8 cellular contexts compared by ENCODE assay signal in genomic region chr20:32031007-32031958, GRCh38. TPM values are rescaled to one million over a fixed set of nuclear protein-coding genes. Genes with fewer than 3 reads are reported as not detected.
DNase-seq lines count a peak whose midpoint lies in the region; ATAC-seq and TF ChIP-seq lines count a peak whose summit lies in the region.

No MANE protein-coding gene starts in this region.

- peak; percentile 67 for TF ChIP-seq CTCF in liver (IDR thresholded peaks at IDR 0.05; ENCODE audit: low read depth, low read length, missing input control)

- H3K36me3 ChIP-seq in BLaER1 treated with 17β-estradiol and CSF1 and Interleukin-3, amounts not matched to agents 10 nM and 100 nM = no peaks in the 10 kb centered on the region
- no peaks in the 10 kb centered on the region for H3K36me3 ChIP-seq in liver (ENCODE audit: control insufficient read depth in 4 of 4, insufficient read depth in 3 of 4, low read depth in 1 of 4, low read length in 3 of 4)

- peak; percentile 50 for ATAC-seq in HG03159 (IDR thresholded peaks at IDR 0.05; ENCODE audit: unreplicated experiment)
- ATAC-seq in HG02763 (IDR thresholded peaks at IDR 0.05; ENCODE audit: unreplicated experiment) = no peak

- H3K4me1 Mint-ChIP-seq in activated CD4-positive, alpha-beta T cell treated with anti-CD3 and anti-CD28 coated beads, Interleukin-2, amount 10 ng/mL, durations not matched to agents 24 days and 14 days = no peaks in the 10 kb centered on the region

- H3K27ac Mint-ChIP-seq in activated CD4-positive, alpha-beta T cell treated with anti-CD3 and anti-CD28 coated beads, Interleukin-2, amount 10 ng/mL, durations not matched to agents 24 days and 14 days = no peak overlapping the region

- H3K4me3 Mint-ChIP-seq in activated CD4-positive, alpha-beta T cell treated with anti-CD3 and anti-CD28 coated beads, Interleukin-2, amount 10 ng/mL, durations not matched to agents 24 days and 14 days = peak overlapping the region; percentile 27

- H3K4me3 ChIP-seq in BLaER1 treated with 17β-estradiol and CSF1 and Interleukin-3, amounts not matched to agents 10 nM and 100 nM = peak overlapping the region in 9 of 10 experiments; percentile 34 to 58 (median 42); a peak in 13 of 20 replicates
- H3K4me3 ChIP-seq in liver (ENCODE audit: low read depth in 1 of 3, low read length in 3 of 3) = peak overlapping the region in 1 of 3 donors; percentile 19

- intact Hi-C loops in activated CD4-positive, alpha-beta T cell treated with anti-CD3 and anti-CD28 coated beads, Interleukin-2, amount 10 ng/mL, durations not matched to agents 24 days and 14 days (cut with micrococcal nuclease) = loop anchor here (1.0 to 10.0 kb wide), 3 partner anchors 61 to 206 kb away; no protein-coding TSS in a partner anchor

- H3K9ac ChIP-seq in BLaER1 treated with 17β-estradiol and CSF1 and Interleukin-3, amounts not matched to agents 10 nM and 100 nM = peak overlapping the region; percentile 42 to 70 (median 55); a peak in 20 of 22 replicates
- H3K9ac ChIP-seq in liver (ENCODE audit: low read depth in 1 of 2, low read length in 2 of 2) = no peak overlapping the region

- peak overlapping the region in 6 of 11 experiments; percentile 20 to 89 (median 70); a peak in 10 of 22 replicates for H3K27ac ChIP-seq in BLaER1 treated with 17β-estradiol and CSF1 and Interleukin-3, amounts not matched to agents 10 nM and 100 nM
- no peak overlapping the region for H3K27ac ChIP-seq in liver (ENCODE audit: low read depth in 1 of 2, low read length in 2 of 2)

- peaks cover 39% of the 10 kb centered on the region for H3K27me3 Mint-ChIP-seq in activated CD4-positive, alpha-beta T cell treated with anti-CD3 and anti-CD28 coated beads, Interleukin-2, amount 10 ng/mL, durations not matched to agents 24 days and 14 days

- peak; percentile 89 to 95 for TF ChIP-seq RAD21 in liver (IDR thresholded peaks at IDR 0.05)

- 23% methylated on average over 59 of the region's 59 CpGs for WGBS in liver

- H3K9me3 Mint-ChIP-seq in activated CD4-positive, alpha-beta T cell treated with anti-CD3 and anti-CD28 coated beads, Interleukin-2, amount 10 ng/mL, durations not matched to agents 24 days and 14 days = no peaks in the 10 kb centered on the region

- H3K4me2 ChIP-seq in BLaER1 treated with 17β-estradiol and CSF1 and Interleukin-3, amounts not matched to agents 10 nM and 100 nM = peak overlapping the region; percentile 56 to 92 (median 81)

- H3K4me1 ChIP-seq in BLaER1 treated with 17β-estradiol and CSF1 and Interleukin-3, amounts not matched to agents 10 nM and 100 nM = peaks cover 33 to 63% (median 53%) of the 10 kb centered on the region in 10 experiments
- peaks cover 3 to 13% (median 7%) of the 10 kb centered on the region in 4 donors for H3K4me1 ChIP-seq in liver (ENCODE audit: control insufficient read depth in 4 of 4, insufficient read depth in 4 of 4, low read length in 3 of 4)

- H4K20me1 ChIP-seq in BLaER1 treated with 17β-estradiol and CSF1 and Interleukin-3, amounts not matched to agents 10 nM and 100 nM = no peaks in the 10 kb centered on the region

- H3K36me3 Mint-ChIP-seq in activated CD4-positive, alpha-beta T cell treated with anti-CD3 and anti-CD28 coated beads, Interleukin-2, amount 10 ng/mL, durations not matched to agents 24 days and 14 days (ENCODE audit: low read depth) = no peaks in the 10 kb centered on the region

- H3K9me3 ChIP-seq in BLaER1 treated with 17β-estradiol and CSF1 and Interleukin-3, amounts not matched to agents 10 nM and 100 nM (replicated peaks in 1 of 11) = no peaks in the 10 kb centered on the region
- no peaks in the 10 kb centered on the region for H3K9me3 ChIP-seq in liver (ENCODE audit: control insufficient read depth in 4 of 4, low read length in 3 of 4)

- peaks cover 0 to 4% (median 0%) of the 10 kb centered on the region in 11 experiments; a peak in 1 of 22 replicates for H3K27me3 ChIP-seq in BLaER1 treated with 17β-estradiol and CSF1 and Interleukin-3, amounts not matched to agents 10 nM and 100 nM
- peaks cover 0 to 3% (median 0%) of the 10 kb centered on the region in 4 donors for H3K27me3 ChIP-seq in liver (ENCODE audit: control insufficient read depth in 4 of 4, insufficient read depth in 4 of 4, low read length in 3 of 4)

- DNase-seq in NCI-H69 (lab: John Stamatoyannopoulos, UW) (peak; percentile 92), dermis microvascular lymphatic vessel endothelial cell (ENCODE audit: low read depth in 2 of 2) (peak; percentile 50 to 79)
- peak; percentile 84 for DNase-seq in activated CD4-positive, alpha-beta T cell treated with anti-CD3 and anti-CD28 coated beads, Interleukin-2, amount 10 ng/mL, durations not matched to agents 24 days and 14 days
- DNase-seq in stimulated activated CD4-positive, alpha-beta T cell treated with anti-CD3 and anti-CD28 coated beads, Interleukin-4, amount 100 ng/mL, for 4 hours = peak; percentile 38 to 57

TF ChIP-seq in liver, 16 proteins besides CTCF, POLR2A, EP300 and RAD21:
- peak in 1 of 2 donors; percentile 57 for TF ChIP-seq RXRA (IDR thresholded peaks at IDR 0.05)
- TF ChIP-seq SP1 (IDR thresholded peaks at IDR 0.05) = no peak
- no peak for TF ChIP-seq HNF4G (IDR thresholded peaks at IDR 0.05)
- TF ChIP-seq YY1 (IDR thresholded peaks at IDR 0.05) = peak; percentile 25
- peak; percentile 36 to 69 for TF ChIP-seq HNF4A (conservative IDR thresholded peaks at IDR 0.05)

RNA-seq across cellular contexts. Expression of gene HCK, which starts 20.8 kb away (rescaled TPM):
- not detected in 2 replicates for total RNA-seq in activated CD4-positive, alpha-beta T cell treated with anti-CD3 and anti-CD28 coated beads, Interleukin-2, amount 10 ng/mL, durations not matched to agents 24 days and 14 days
- total RNA-seq in dermis microvascular lymphatic vessel endothelial cell = not detected in 2 replicates
- total RNA-seq in liver = 10 to 100 TPM; 12.8 to 20.6 TPM
- polyA plus RNA-seq in liver = 1 to 10 TPM; 1.8 to 7.7 TPM

RNA-seq across cellular contexts. Expression of gene CCM2L, which starts 21.0 kb away (rescaled TPM):
- total RNA-seq in activated CD4-positive, alpha-beta T cell treated with anti-CD3 and anti-CD28 coated beads, Interleukin-2, amount 10 ng/mL, durations not matched to agents 24 days and 14 days = not detected in 2 replicates
- 17.3 and 27.6 TPM in 2 replicates for total RNA-seq in dermis microvascular lymphatic vessel endothelial cell
- 1 to 10 TPM; 1.3 to 2.1 TPM for total RNA-seq in liver
- polyA plus RNA-seq in liver = 1 to 10 TPM in 1 of 2 donors, under 1 TPM in 1; 0.31 to 1.2 TPM

Comparison
In these comparisons a context has a peak if more than half of its experiments do, and no peak if none do; other contexts are left out.
1. H3K27ac ChIP-seq: peak in BLaER1 treated with 17β-estradiol and CSF1 and Interleukin-3, amounts not matched to agents 10 nM and 100 nM (6 of 11); none in liver (0 of 2).
2. H3K9ac ChIP-seq: peak in BLaER1 treated with 17β-estradiol and CSF1 and Interleukin-3, amounts not matched to agents 10 nM and 100 nM (11 of 11); none in liver (0 of 2).
3. RNA of gene HCK, which starts 20.8 kb away (total RNA-seq): 12.8 to 20.6 TPM in liver; not detected in activated CD4-positive, alpha-beta T cell treated with anti-CD3 and anti-CD28 coated beads, Interleukin-2, amount 10 ng/mL, durations not matched to agents 24 days and 14 days and not detected in dermis microvascular lymphatic vessel endothelial cell; every median in the first group is over 10 times any median in the second.
4. Peak in every context shown above with its lines, with median percentiles within 50 percentile points of each other: DNase-seq.